1 cellular context compared by ENCODE assay signal in the genomic region with DNA sequence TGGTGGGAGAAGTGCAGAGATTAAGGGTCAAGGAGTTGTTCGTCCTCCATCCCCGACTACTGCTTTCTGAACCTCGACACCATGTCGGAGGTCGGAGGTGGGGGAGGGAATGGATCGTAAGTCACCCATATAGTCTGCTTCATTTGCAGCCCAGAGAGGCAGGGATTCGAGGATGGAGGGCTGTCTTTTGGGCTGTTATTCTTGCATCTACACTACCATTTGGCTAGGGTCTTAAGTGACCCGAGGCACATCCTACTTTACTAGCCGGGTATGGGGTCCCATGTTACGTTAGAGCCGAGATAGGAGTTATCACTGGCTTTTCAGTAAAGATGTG.
TF ChIP-seq lines count a peak whose summit lies in the region.

No MANE protein-coding gene starts in this region.

TF ChIP-seq in IMR-90, 13 proteins besides CTCF, POLR2A, EP300 and RAD21 (continued from another document):
- TF ChIP-seq MAZ (IDR thresholded peaks at IDR 0.05; ENCODE audit: borderline replicate concordance, low read depth, low read length) (no peak), RCOR1 (IDR thresholded peaks at IDR 0.05; ENCODE audit: insufficient replicate concordance, low read length) (no peak), CEBPB (IDR thresholded peaks at IDR 0.05; ENCODE audit: low read depth, low read length) (no peak), RFX5 (IDR thresholded peaks at IDR 0.05; ENCODE audit: low read depth, low read length) (no peak)
